8 cellular contexts compared by ENCODE assay signal in genomic region chr1:150365945-150366344, GRCh38. TPM values are rescaled to one million over a fixed set of nuclear protein-coding genes. Genes with fewer than 3 reads are reported as not detected.
DNase-seq lines count a peak whose midpoint lies in the region; ATAC-seq and TF ChIP-seq lines count a peak whose summit lies in the region.

No MANE protein-coding gene starts in this region.

- H3K36me3 ChIP-seq in HEK293 (ENCODE audit: control insufficient read depth in 2 of 2, insufficient read depth in 1 of 2, low read length in 2 of 2): no peaks in the 10 kb centered on the region; a peak in 1 of 3 replicates
- no peaks in the 10 kb centered on the region for H3K36me3 ChIP-seq in iPS-18a (ENCODE audit: control insufficient read depth, low read depth, low read length)
- no peaks in the 10 kb centered on the region for H3K36me3 ChIP-seq in stomach smooth muscle (ENCODE audit: control insufficient read depth in 2 of 2, insufficient read depth in 2 of 2, low read length in 2 of 2)

- peak overlapping the region; percentile 97 for H3K27ac Mint-ChIP-seq in activated CD8-positive, alpha-beta T cell treated with anti-CD3 and anti-CD28 coated beads, Interleukin-2, amount 10 ng/mL, durations not matched to agents 7 days and 5 days

- POLR2A ChIA-PET in HEK293 (lab: Yijun Ruan, JAX): no interaction called here
- POLR2A ChIA-PET in activated CD8-positive, alpha-beta T cell treated with anti-CD3 and anti-CD28 coated beads, Interleukin-2, amount 10 ng/mL, durations not matched to agents 7 days and 5 days (lab: Charles Lee): no interaction called here

- H3K27me3 ChIP-seq in iPS-18a (ENCODE audit: control insufficient read depth, insufficient read depth, low read length) (no peaks in the 10 kb centered on the region), stomach smooth muscle (ENCODE audit: control insufficient read depth in 1 of 2, insufficient read depth in 2 of 2, low read length in 2 of 2) (no peaks in the 10 kb centered on the region)

- TF ChIP-seq CTCF in AG10803 (conservative IDR thresholded peaks at IDR 0.05; ENCODE audit: low read length) (no peak), HEK293 (tag by site-specific recombination; IDR thresholded peaks at IDR 0.05) (no peak)

- no peaks in the 10 kb centered on the region for H3K27me3 Mint-ChIP-seq in activated CD8-positive, alpha-beta T cell treated with anti-CD3 and anti-CD28 coated beads, Interleukin-2, amount 10 ng/mL, durations not matched to agents 7 days and 5 days (ENCODE audit: low read depth)

- DNase-seq in AG10803 (ENCODE audit: low read depth) (no peak), activated gamma-delta T cell (lab: John Stamatoyannopoulos, UW) (no peak), COR-L47 (lab: John Stamatoyannopoulos, UW) (no peak)
- DNase-seq in activated CD8-positive, alpha-beta T cell treated with anti-CD3 and anti-CD28 coated beads, Interleukin-2, amount 10 ng/mL, durations not matched to agents 7 days and 5 days: no peak

- H3K9me3 Mint-ChIP-seq in activated CD8-positive, alpha-beta T cell treated with anti-CD3 and anti-CD28 coated beads, Interleukin-2, amount 10 ng/mL, durations not matched to agents 7 days and 5 days (ENCODE audit: insufficient read depth): no peaks in the 10 kb centered on the region

- ATAC-seq in activated CD8-positive, alpha-beta T cell treated with anti-CD3 and anti-CD28 coated beads, Interleukin-2, amount 10 ng/mL, durations not matched to agents 7 days and 5 days: no peak
- ATAC-seq in GM21447 (IDR thresholded peaks at IDR 0.05; ENCODE audit: unreplicated experiment): no peak

- no peaks in the 10 kb centered on the region for H3K9me3 ChIP-seq in HEK293 (ENCODE audit: control insufficient read depth, insufficient read depth, low read depth, low read length)
- H3K9me3 ChIP-seq in iPS-18a (ENCODE audit: control insufficient read depth, low read depth, low read length): no peaks in the 10 kb centered on the region
- H3K9me3 ChIP-seq in stomach smooth muscle (ENCODE audit: control insufficient read depth in 2 of 2, low read length in 2 of 2): no peaks in the 10 kb centered on the region

- H3K4me3 Mint-ChIP-seq in activated CD8-positive, alpha-beta T cell treated with anti-CD3 and anti-CD28 coated beads, Interleukin-2, amount 10 ng/mL, durations not matched to agents 7 days and 5 days: peak overlapping the region; percentile 96

- H3K4me3 ChIP-seq in AG10803 (ENCODE audit: low read length): peak overlapping the region; percentile 90
- H3K4me3 ChIP-seq in HEK293 (ENCODE audit: low read depth, low read length): peak overlapping the region; percentile 53
- peak overlapping the region; percentile 82 for H3K4me3 ChIP-seq in iPS-18a (ENCODE audit: low read length)
- peak overlapping the region; percentile 97 for H3K4me3 ChIP-seq in stomach smooth muscle (ENCODE audit: low read length in 2 of 2)

- H3K27ac ChIP-seq in HEK293 (ENCODE audit: extremely low read depth, low read depth, low read length) (peak overlapping the region; percentile 84), iPS-18a (ENCODE audit: low read length) (no peak overlapping the region), stomach smooth muscle (ENCODE audit: low read length) (peak overlapping the region; percentile 97)

- peaks cover 37% of the 10 kb centered on the region for H3K36me3 Mint-ChIP-seq in activated CD8-positive, alpha-beta T cell treated with anti-CD3 and anti-CD28 coated beads, Interleukin-2, amount 10 ng/mL, durations not matched to agents 7 days and 5 days (ENCODE audit: low read depth)

- H3K9ac ChIP-seq in iPS-18a (ENCODE audit: low read length): peak overlapping the region; percentile 99
- peak overlapping the region; percentile 6 to 94 for H3K9ac ChIP-seq in stomach smooth muscle (ENCODE audit: low read length in 2 of 2)

- no peaks in the 10 kb centered on the region for H3K4me1 ChIP-seq in HEK293 (ENCODE audit: control insufficient read depth, insufficient read depth, low read length)
- H3K4me1 ChIP-seq in iPS-18a (ENCODE audit: control insufficient read depth, low read depth, low read length): peaks cover 10% of the 10 kb centered on the region
- peaks cover 9% of the 10 kb centered on the region for H3K4me1 ChIP-seq in stomach smooth muscle (ENCODE audit: control insufficient read depth, insufficient read depth, low read length)

- peaks cover 30% of the 10 kb centered on the region for H3K4me1 Mint-ChIP-seq in activated CD8-positive, alpha-beta T cell treated with anti-CD3 and anti-CD28 coated beads, Interleukin-2, amount 10 ng/mL, durations not matched to agents 7 days and 5 days (ENCODE audit: low read depth)

- CTCF ChIA-PET in HEK293 (lab: Yijun Ruan, JAX): no interaction called here
- CTCF ChIA-PET in activated CD8-positive, alpha-beta T cell treated with anti-CD3 and anti-CD28 coated beads, Interleukin-2, amount 10 ng/mL, durations not matched to agents 7 days and 5 days (lab: Charles Lee): no interaction called here

TF ChIP-seq in HEK293, 187 proteins besides CTCF, POLR2A, EP300 and RAD21:
- no peak for TF ChIP-seq ZNF558 (tag by site-specific recombination; IDR thresholded peaks at IDR 0.05)
- 0 out of 2 replicates have a peak, but pooled peaks have one; percentile 12 for TF ChIP-seq YY1 (tag by site-specific recombination; IDR thresholded peaks at IDR 0.05)
- TF ChIP-seq PRDM6 (tag by site-specific recombination; IDR thresholded peaks at IDR 0.05): peak; percentile 83

RNA-seq across cellular contexts. Expression of gene RPRD2, which starts 2.0 kb away (rescaled TPM):
- 10 to 100 TPM; 29.5 to 32.5 TPM for total RNA-seq in activated CD8-positive, alpha-beta T cell treated with anti-CD3 and anti-CD28 coated beads, Interleukin-2, amount 10 ng/mL, durations not matched to agents 7 days and 5 days

RNA-seq across cellular contexts. Expression of gene PRPF3, which starts 44.6 kb away (rescaled TPM):
- 10 to 100 TPM; 77.7 to 79.7 TPM for total RNA-seq in activated CD8-positive, alpha-beta T cell treated with anti-CD3 and anti-CD28 coated beads, Interleukin-2, amount 10 ng/mL, durations not matched to agents 7 days and 5 days
